In genomic region chr7:130913721-130914588, GRCh38 we compare ENCODE assay signal across 9 cellular contexts.
DNase-seq lines count a peak whose midpoint lies in the region; ATAC-seq, FAIRE-seq and TF ChIP-seq lines count a peak whose summit lies in the region.
"Had no signal": no experiment of that assay in that cellular context is flagged by ENCODE, and none has a peak within 500 bp of the region (broad histone marks: within the 10 kb centered on the region; RNA-seq: fewer than 3 reads in every experiment).

No MANE protein-coding gene starts in this region.

- no peak overlapping the region for H3K56ac ChIP-seq in mesendoderm (ENCODE audit: low read length)

- no peaks in the 10 kb centered on the region for H3K79me1 ChIP-seq in mesendoderm (ENCODE audit: low read length)

- H3K79me2 ChIP-seq in mesendoderm (ENCODE audit: control insufficient read depth, insufficient read depth, low read length) = no peaks in the 10 kb centered on the region

- H3K9me3 ChIP-seq in A549 = no peaks in the 10 kb centered on the region
- H3K9me3 ChIP-seq in adrenal gland (replicated peaks in 1 of 3) = no peaks in the 10 kb centered on the region

- CTCF ChIA-PET in A549 (lab: Yijun Ruan, JAX) = interaction anchor here (0.6 to 1.8 kb wide), 10 partner anchors 10 to 68 kb away, joined by 3 to 9 read pairs (median 6); no protein-coding TSS in a partner anchor

- no peak for TF ChIP-seq CTCF in A549 (IDR thresholded peaks at IDR 0.05)
- no peak for TF ChIP-seq CTCF in adrenal gland (IDR thresholded peaks at IDR 0.05)

- POLR2A ChIA-PET in A549 (lab: Yijun Ruan, JAX) = interaction anchor here (0.6 to 4.5 kb wide), 16 partner anchors 9 to 46 kb away, joined by 3 to 52 read pairs (median 6); no protein-coding TSS in a partner anchor

- peak overlapping the region; percentile 85 to 93 for H3K27ac ChIP-seq in A549
- peak overlapping the region; percentile 73 to 94 (median 91) for H3K27ac ChIP-seq in adrenal gland
- no peak overlapping the region for H3K27ac ChIP-seq in mesendoderm (ENCODE audit: low read depth, low read length)

- H3K4me3 ChIP-seq in A549 (peak overlapping the region; percentile 62), adrenal gland (peak overlapping the region in 1 of 4 donors; percentile 51), mesendoderm (ENCODE audit: low read length) (no peak overlapping the region)

- H3K23ac ChIP-seq in mesendoderm (ENCODE audit: low read length) = no peak overlapping the region

- H2BK120ac ChIP-seq in mesendoderm (ENCODE audit: low read depth, low read length) = no peak overlapping the region

- DNase-seq in A549 (ENCODE audit: low read depth in 1 of 2, low spot score in 1 of 2) (no peak), adrenal gland (no peak), mesendoderm (no peak), D341Med (ENCODE audit: low spot score) (no peak), DMS153 treated with DMSO at 0.1 percent for 48 hours (lab: John Stamatoyannopoulos, UW; ENCODE audit: unreplicated experiment) (no peak)

- H3K27me3 ChIP-seq in adrenal gland (no peaks in the 10 kb centered on the region), mesendoderm (ENCODE audit: insufficient read depth, low read length, poor library complexity) (no peaks in the 10 kb centered on the region)

- H3K4me1 ChIP-seq in A549 (peaks cover 63% of the 10 kb centered on the region), adrenal gland (replicated peaks in 1 of 2) (peaks cover 59 to 78% of the 10 kb centered on the region in 2 donors), mesendoderm (ENCODE audit: control insufficient read depth, low read depth, low read length) (peaks cover 3% of the 10 kb centered on the region)

- no peak for TF ChIP-seq RAD21 in A549 (conservative IDR thresholded peaks at IDR 0.05 in 1 of 2, IDR thresholded peaks at IDR 0.05 in 1 of 2)

- H3K18ac ChIP-seq in mesendoderm (ENCODE audit: low read length) = peak overlapping the region; percentile 73

- 4% methylated on average over 11 of the region's 11 CpGs for WGBS in A549 (ENCODE audit: missing lambda C conversion rate)
- 22 to 24% (median 22%) methylated on average over 11 of the region's 11 CpGs for WGBS in adrenal gland, 4 donors
- no CpG with 5 or more reads among the region's 11 CpGs for WGBS in mesendoderm (ENCODE audit: extremely low coverage, insufficient coverage, low lambda C conversion rate)

- no peak overlapping the region for H2AK5ac ChIP-seq in mesendoderm (ENCODE audit: low read length)

- H3K4me2 ChIP-seq in A549 (peak overlapping the region; percentile 96), mesendoderm (ENCODE audit: low read length) (no peak overlapping the region)

- intact Hi-C loops in adrenal gland (cut with DNase I) = no loop called here

- no peak overlapping the region for H4K8ac ChIP-seq in mesendoderm (ENCODE audit: low read depth, low read length)

- no peak for TF ChIP-seq EP300 in A549 (IDR thresholded peaks at IDR 0.05)

- no peak overlapping the region for H2BK15ac ChIP-seq in mesendoderm (replicated peaks; ENCODE audit: low read depth)

- no peak overlapping the region for H3K9ac ChIP-seq in mesendoderm (ENCODE audit: low read length)

- no peaks in the 10 kb centered on the region for H3K36me3 ChIP-seq in adrenal gland (replicated peaks in 1 of 2)
- H3K36me3 ChIP-seq in mesendoderm (ENCODE audit: control insufficient read depth, insufficient read depth, low read length) = no peaks in the 10 kb centered on the region

- TF ChIP-seq POLR2A in A549 (IDR thresholded peaks at IDR 0.05; ENCODE audit: low read length) = no peak
- TF ChIP-seq POLR2A in adrenal gland (IDR thresholded peaks at IDR 0.05) = no peak

- H3K4ac ChIP-seq in mesendoderm (ENCODE audit: low read depth, low read length) = no peak overlapping the region

- H2BK5ac ChIP-seq in mesendoderm (ENCODE audit: low read length) = no peak overlapping the region

- no peak for FAIRE-seq in A549 (lab: Jason Lieb, UNC)
- FAIRE-seq: bronchial epithelial cell had no signal

- no peak for ATAC-seq in A549
- ATAC-seq in HG02588 (IDR thresholded peaks at IDR 0.05; ENCODE audit: unreplicated experiment) = peak; percentile 13
- ATAC-seq in HG03571 (IDR thresholded peaks at IDR 0.05; ENCODE audit: unreplicated experiment) = no peak
- ATAC-seq in GM18870 (IDR thresholded peaks at IDR 0.05; ENCODE audit: unreplicated experiment) = no peak

- no peak overlapping the region for H4K5ac ChIP-seq in mesendoderm (ENCODE audit: low read length)

TF ChIP-seq in A549, 52 proteins besides CTCF, POLR2A, EP300 and RAD21:
- peak; percentile 76 for TF ChIP-seq HOXA7 (CRISPR knock-in tag; IDR thresholded peaks at IDR 0.05)
- TF ChIP-seq POLR2AphosphoS2 (conservative IDR thresholded peaks at IDR 0.05; ENCODE audit: low read length) = 0 out of 2 replicates have a peak, but pooled peaks have one; percentile 73
- no peak for TF ChIP-seq EHF (CRISPR knock-in tag; IDR thresholded peaks at IDR 0.05)
